ENCODE assay signal across 1 cellular context in the genomic region with DNA sequence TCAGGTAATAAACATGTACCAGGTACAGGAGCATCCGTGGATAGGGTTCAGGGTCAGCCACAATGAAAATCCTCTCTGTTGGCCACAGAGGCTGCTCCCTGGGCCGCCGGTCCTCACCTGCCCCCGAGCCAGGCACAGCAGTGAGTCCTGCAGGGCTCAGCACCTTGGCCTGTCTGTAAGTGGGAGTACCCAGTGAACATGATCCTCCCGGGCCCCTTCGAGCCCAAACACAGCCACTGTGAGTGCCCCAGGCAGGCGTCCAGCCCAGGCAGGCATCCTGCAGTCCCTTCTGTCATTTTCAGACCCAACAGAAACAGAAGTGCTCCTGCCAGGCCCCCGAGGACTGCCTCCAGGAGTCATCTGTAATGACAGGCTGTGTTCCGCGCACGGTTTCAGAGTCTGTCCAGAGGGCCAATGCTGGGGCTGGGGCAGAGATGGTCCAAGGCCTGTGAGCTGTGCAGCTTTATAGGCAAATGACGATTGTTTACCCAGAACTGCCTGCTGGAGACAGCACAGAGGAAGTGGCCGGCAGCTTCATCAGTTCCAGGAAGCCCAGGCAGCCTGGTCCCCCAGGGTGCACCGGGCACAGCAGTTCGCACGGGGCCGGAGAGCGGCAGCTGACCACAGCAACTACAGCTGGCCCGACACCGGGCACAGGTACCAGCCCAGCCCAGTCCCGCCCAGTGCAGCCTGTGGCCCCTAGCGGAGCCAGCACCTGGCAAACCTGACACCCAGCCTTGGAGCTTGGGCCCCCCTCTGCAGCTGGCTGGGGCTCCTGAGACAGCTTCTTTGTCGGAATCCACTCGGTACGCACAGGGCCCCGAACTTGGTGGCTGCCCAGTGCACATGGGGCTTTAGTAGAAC.
TF ChIP-seq lines count a peak whose summit lies in the region.

No MANE protein-coding gene starts in this region.

TF ChIP-seq in liver, 16 proteins besides CTCF, POLR2A, EP300 and RAD21 (continued from another document):
- TF ChIP-seq, protein P1, sequence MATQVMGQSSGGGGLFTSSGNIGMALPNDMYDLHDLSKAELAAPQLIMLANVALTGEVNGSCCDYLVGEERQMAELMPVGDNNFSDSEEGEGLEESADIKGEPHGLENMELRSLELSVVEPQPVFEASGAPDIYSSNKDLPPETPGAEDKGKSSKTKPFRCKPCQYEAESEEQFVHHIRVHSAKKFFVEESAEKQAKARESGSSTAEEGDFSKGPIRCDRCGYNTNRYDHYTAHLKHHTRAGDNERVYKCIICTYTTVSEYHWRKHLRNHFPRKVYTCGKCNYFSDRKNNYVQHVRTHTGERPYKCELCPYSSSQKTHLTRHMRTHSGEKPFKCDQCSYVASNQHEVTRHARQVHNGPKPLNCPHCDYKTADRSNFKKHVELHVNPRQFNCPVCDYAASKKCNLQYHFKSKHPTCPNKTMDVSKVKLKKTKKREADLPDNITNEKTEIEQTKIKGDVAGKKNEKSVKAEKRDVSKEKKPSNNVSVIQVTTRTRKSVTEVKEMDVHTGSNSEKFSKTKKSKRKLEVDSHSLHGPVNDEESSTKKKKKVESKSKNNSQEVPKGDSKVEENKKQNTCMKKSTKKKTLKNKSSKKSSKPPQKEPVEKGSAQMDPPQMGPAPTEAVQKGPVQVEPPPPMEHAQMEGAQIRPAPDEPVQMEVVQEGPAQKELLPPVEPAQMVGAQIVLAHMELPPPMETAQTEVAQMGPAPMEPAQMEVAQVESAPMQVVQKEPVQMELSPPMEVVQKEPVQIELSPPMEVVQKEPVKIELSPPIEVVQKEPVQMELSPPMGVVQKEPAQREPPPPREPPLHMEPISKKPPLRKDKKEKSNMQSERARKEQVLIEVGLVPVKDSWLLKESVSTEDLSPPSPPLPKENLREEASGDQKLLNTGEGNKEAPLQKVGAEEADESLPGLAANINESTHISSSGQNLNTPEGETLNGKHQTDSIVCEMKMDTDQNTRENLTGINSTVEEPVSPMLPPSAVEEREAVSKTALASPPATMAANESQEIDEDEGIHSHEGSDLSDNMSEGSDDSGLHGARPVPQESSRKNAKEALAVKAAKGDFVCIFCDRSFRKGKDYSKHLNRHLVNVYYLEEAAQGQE (IDR thresholded peaks at IDR 0.05), result peak; percentile 82
